9 cellular contexts compared by ENCODE assay signal in genomic region chr1:176440176-176440575, GRCh38. TPM values are rescaled to one million over a fixed set of nuclear protein-coding genes. Genes with fewer than 3 reads are reported as not detected.
"Had no signal": no experiment of that assay in that cellular context is flagged by ENCODE, and none has a peak within 500 bp of the region (broad histone marks: within the 10 kb centered on the region; RNA-seq: fewer than 3 reads in every experiment).

No MANE protein-coding gene starts in this region.

- H3K27ac ChIP-seq: HL-60 had no signal

- FAIRE-seq: HepG2, HTR-8/SVneo, K562 had no signal

- ATAC-seq: HepG2, K562 had no signal

- DNase-seq: IMR-90, KBM-7, KG1 had no signal

- H3K4me3 ChIP-seq: K562 had no signal

RNA-seq across cellular contexts. Expression of gene PAPPA2, which starts 22.8 kb away (rescaled TPM):
- total RNA-seq: HepG2, HT-29 had no signal
- polyA plus RNA-seq: IgD-negative memory B cell had no signal
